10 cellular contexts compared by ENCODE assay signal in genomic region chr2:98334439-98335078, GRCh38. TPM values are rescaled to one million over a fixed set of nuclear protein-coding genes. Genes with fewer than 3 reads are reported as not detected.
A peak's percentile ranks its signal among the peaks of the same experiment; 100 is the strongest.
DNase-seq lines count a peak whose midpoint lies in the region; ATAC-seq and TF ChIP-seq lines count a peak whose summit lies in the region.
"Had no signal": no experiment of that assay in that cellular context is flagged by ENCODE, and none has a peak within 500 bp of the region (broad histone marks: within the 10 kb centered on the region; RNA-seq: fewer than 3 reads in every experiment).

No MANE protein-coding gene starts in this region.

- no peak overlapping the region for H3K27ac ChIP-seq in prostate gland

- intact Hi-C loops in Right ventricle myocardium inferior (cut with DNase I) (no loop called here), prostate gland (cut with DNase I) (no loop called here)

- no peaks in the 10 kb centered on the region for H3K9me3 ChIP-seq in prostate gland

- H3K36me3 ChIP-seq in prostate gland, result no peaks in the 10 kb centered on the region

- TF ChIP-seq CTCF in prostate gland (IDR thresholded peaks at IDR 0.05), result no peak

- no peaks in the 10 kb centered on the region for H3K27me3 ChIP-seq in prostate gland (replicated peaks; ENCODE audit: insufficient read depth)

- no peak for TF ChIP-seq POLR2A in prostate gland (IDR thresholded peaks at IDR 0.05)

- WGBS in prostate gland, result 13% methylated on average over 4 of the region's 4 CpGs

- no peak overlapping the region for H3K4me3 ChIP-seq in prostate gland

- no peaks in the 10 kb centered on the region for H3K4me1 ChIP-seq in prostate gland (replicated peaks)

- ATAC-seq in GM21717 (IDR thresholded peaks at IDR 0.05; ENCODE audit: unreplicated experiment) (no peak), Right ventricle myocardium inferior (no peak), GM19324 (IDR thresholded peaks at IDR 0.05; ENCODE audit: low FRiP score, unreplicated experiment) (no peak)

- DNase-seq in COLO829 (ENCODE audit: low spot score) (peak; percentile 28), NCI-H1436 treated with DMSO at 0.1 percent for 48 hours (lab: John Stamatoyannopoulos, UW) (peak; percentile 65), astrocyte of the hippocampus (ENCODE audit: low read depth, low spot score) (peak; percentile 95), kidney glomerular epithelial cell (lab: John Stamatoyannopoulos, UW) (peak; percentile 90), Right ventricle myocardium inferior (ENCODE audit: missing footprints) (no peak), prostate gland (ENCODE audit: low spot score) (no peak)
- DNase-seq: activated effector memory CD4-positive, alpha-beta T cell treated with anti-CD3 and anti-CD28 coated beads, Interleukin-2, amount 50 U/mL, for 16 hours had no signal

RNA-seq across cellular contexts. Expression of gene CNGA3, which starts 11.7 kb away (rescaled TPM):
- total RNA-seq in Right ventricle myocardium inferior, result not detected
- total RNA-seq in prostate gland, result 1 to 10 TPM in 1 of 2 donors, not detected in 1; 1.1 TPM
- total RNA-seq: mesothelial cell of epicardium had no signal

Comparison
In these comparisons a context has a peak if more than half of its experiments do, and no peak if none do; other contexts are left out.
1. DNase-seq: peak in COLO829 (single experiment), NCI-H1436 treated with DMSO at 0.1 percent for 48 hours (single experiment), astrocyte of the hippocampus (single experiment) and kidney glomerular epithelial cell (single experiment); none in Right ventricle myocardium inferior (single experiment) and prostate gland (single experiment).